Comparison of ENCODE assay signal across 8 cellular contexts in the genomic region with DNA sequence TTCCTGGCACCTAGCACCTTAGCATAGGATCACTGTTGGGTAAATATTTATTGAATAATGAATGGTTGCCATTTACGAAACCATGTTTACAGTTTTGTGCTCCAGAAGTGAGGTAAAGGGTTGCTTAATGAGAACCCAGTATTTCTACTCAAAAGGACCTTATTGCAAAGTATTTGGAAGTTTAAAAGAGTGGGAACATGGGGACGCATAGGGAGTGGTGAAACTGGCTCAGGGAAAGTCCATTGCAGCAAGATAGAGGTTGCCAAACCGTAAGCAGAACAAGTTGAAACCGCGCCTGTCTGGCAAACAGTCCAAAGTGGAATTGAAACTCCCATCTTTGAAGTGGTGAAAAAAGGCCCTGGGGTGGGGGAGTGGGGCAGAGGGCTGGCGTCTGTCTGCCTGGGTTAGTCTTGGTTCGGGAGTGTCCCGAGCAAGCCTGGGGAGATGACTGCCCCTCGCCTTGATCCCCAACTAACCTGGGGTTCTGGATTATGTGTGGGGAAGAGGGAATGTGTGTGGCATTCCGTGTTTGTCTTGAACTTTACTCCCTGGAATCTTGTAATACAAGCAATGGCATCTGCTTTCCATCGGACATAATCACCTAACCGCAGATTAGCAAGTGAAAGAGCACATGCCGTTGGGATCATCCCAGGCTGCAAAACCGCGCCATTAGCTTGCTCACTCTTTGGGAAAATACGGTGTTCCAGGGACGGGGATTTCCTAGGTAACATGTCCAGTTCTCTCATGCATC. TPM values are rescaled to one million over a fixed set of nuclear protein-coding genes. Genes with fewer than 3 reads are reported as not detected.
DNase-seq lines count a peak whose midpoint lies in the region; ATAC-seq and TF ChIP-seq lines count a peak whose summit lies in the region.

No MANE protein-coding gene starts in this region.

- WGBS in sigmoid colon, 2 donors = 9 to 44% methylated on average over 17 of the region's 17 CpGs

- no peaks in the 10 kb centered on the region for H3K27me3 ChIP-seq in RWPE2 (ENCODE audit: insufficient read depth, poor library complexity, severe bottlenecking)
- no peaks in the 10 kb centered on the region for H3K27me3 ChIP-seq in cardiac muscle cell
- no peaks in the 10 kb centered on the region for H3K27me3 ChIP-seq in sigmoid colon

- intact Hi-C loops in sigmoid colon (cut with DNase I) = no loop called here

- H3K4me1 ChIP-seq in RWPE2 (ENCODE audit: insufficient read depth, poor library complexity, severe bottlenecking) (peaks cover 31% of the 10 kb centered on the region), cardiac muscle cell (ENCODE audit: low read depth) (peaks cover 29% of the 10 kb centered on the region), sigmoid colon (peaks cover 0 to 96% (median 92%) of the 10 kb centered on the region in 4 donors)

- TF ChIP-seq POLR2A in sigmoid colon (IDR thresholded peaks at IDR 0.05) = no peak

- no peaks in the 10 kb centered on the region for H3K9me3 ChIP-seq in RWPE2 (ENCODE audit: severe bottlenecking)
- no peaks in the 10 kb centered on the region for H3K9me3 ChIP-seq in cardiac muscle cell (ENCODE audit: low read depth)
- H3K9me3 ChIP-seq in sigmoid colon = no peaks in the 10 kb centered on the region

- TF ChIP-seq CTCF in RWPE2 (IDR thresholded peaks at IDR 0.05; ENCODE audit: poor library complexity, severe bottlenecking) (no peak), cardiac muscle cell (IDR thresholded peaks at IDR 0.05; ENCODE audit: low read depth, low read length) (no peak), sigmoid colon (IDR thresholded peaks at IDR 0.05) (no peak)

- no peaks in the 10 kb centered on the region for H3K36me3 ChIP-seq in RWPE2 (ENCODE audit: low read depth)
- H3K36me3 ChIP-seq in cardiac muscle cell = no peaks in the 10 kb centered on the region
- peaks cover 0 to 29% (median 4%) of the 10 kb centered on the region in 4 donors for H3K36me3 ChIP-seq in sigmoid colon

- peak in 3 of 4 donors; percentile 21 to 61 (median 53) for TF ChIP-seq EP300 in sigmoid colon (IDR thresholded peaks at IDR 0.05)

- DNase-seq in SKM-1 treated with dmso at 0.1 percent for 144 hours (lab: John Stamatoyannopoulos, UW; ENCODE audit: unreplicated experiment) = peak; percentile 17
- no peak for DNase-seq in SKM-1 (lab: John Stamatoyannopoulos, UW; ENCODE audit: unreplicated experiment)
- DNase-seq in RWPE2 (ENCODE audit: low spot score) = no peak
- DNase-seq in cardiac muscle cell (ENCODE audit: low read depth in 1 of 2, low spot score in 1 of 2) = peak in 1 of 2 donors; percentile 95
- peak; percentile 94 for DNase-seq in sigmoid colon
- no peak for DNase-seq in stimulated activated CD4-positive, alpha-beta T cell treated with anti-CD3 and anti-CD28 coated beads, Interleukin-4, amount 100 ng/mL, for 24 hours

- H3K27ac ChIP-seq in RWPE2 (ENCODE audit: poor library complexity, severe bottlenecking) (peak overlapping the region; percentile 54), cardiac muscle cell (peak overlapping the region; percentile 91), sigmoid colon (peak overlapping the region; percentile 88 to 94 (median 90))

- H3K4me3 ChIP-seq in RWPE2 (ENCODE audit: severe bottlenecking) (no peak overlapping the region), cardiac muscle cell (no peak overlapping the region), sigmoid colon (peak overlapping the region in 3 of 4 donors; percentile 12 to 28 (median 20))

- ATAC-seq in RWPE2 (ENCODE audit: low read depth) (peak; percentile 74), HG02981 (IDR thresholded peaks at IDR 0.05; ENCODE audit: unreplicated experiment) (no peak), HG03439 (IDR thresholded peaks at IDR 0.05; ENCODE audit: unreplicated experiment) (no peak)

RNA-seq across cellular contexts. Expression of gene ALDH2, which starts 7.2 kb away (rescaled TPM):
- 99.2 and 130 TPM in 2 replicates for total RNA-seq in cardiac muscle cell
- polyA plus RNA-seq in cardiac muscle cell = 164 and 212 TPM in 2 replicates
- 100 to 1,000 TPM; 112 to 132 (median 126) TPM for total RNA-seq in sigmoid colon
- polyA plus RNA-seq in sigmoid colon = 100 to 1,000 TPM; 195 to 348 (median 225) TPM

Comparison
In these comparisons a context has a peak if more than half of its experiments do, and no peak if none do; other contexts are left out.
1. DNase-seq: peak in SKM-1 treated with dmso at 0.1 percent for 144 hours (single experiment) and sigmoid colon (single experiment); none in SKM-1 (single experiment), RWPE2 (single experiment) and stimulated activated CD4-positive, alpha-beta T cell treated with anti-CD3 and anti-CD28 coated beads, Interleukin-4, amount 100 ng/mL, for 24 hours (single experiment).
2. H3K4me3 ChIP-seq: peak in sigmoid colon (3 of 4); none in RWPE2 (single experiment) and cardiac muscle cell (single experiment).
3. Peak in every context shown above with its lines, with median percentiles within 50 percentile points of each other: H3K27ac ChIP-seq.